Comparison of ENCODE assay signal across 19 cellular contexts in genomic region chr11:26025680-26026079, GRCh38.
"Had no signal": no experiment of that assay in that cellular context is flagged by ENCODE, and none has a peak within 500 bp of the region (broad histone marks: within the 10 kb centered on the region; RNA-seq: fewer than 3 reads in every experiment).

No MANE protein-coding gene starts in this region.

- H3K27me3 ChIP-seq: suprapubic skin had no signal

- H3K4me1 ChIP-seq: suprapubic skin had no signal

- H3K27ac ChIP-seq: coronary artery, suprapubic skin had no signal

- DNase-seq: activated B cell treated with CpG ODN at 0.5 μM for 24 hours; activated CD4-positive, alpha-beta memory T cell treated with anti-CD3 and anti-CD28 coated beads for 36 hours; activated CD4-positive, alpha-beta T cell treated with anti-CD3 and anti-CD28 coated beads for 4 hours; activated T-cell treated with anti-CD3 and anti-CD28 coated beads for 4 hours; amygdala; foreskin melanocyte; glutamatergic neuron; hypothalamus; kidney; small intestine; stimulated activated CD4-positive, alpha-beta T cell treated with anti-CD3 and anti-CD28 coated beads, Interleukin-15, amount 100 ng/mL, for 24 hours; stimulated activated CD4-positive, alpha-beta T cell treated with anti-CD3 and anti-CD28 coated beads, Interleukin-2, amount 100 ng/mL, for 48 hours; stimulated activated naive CD8-positive, alpha-beta T cell treated with anti-CD3 and anti-CD28 coated beads, Interleukin-15, amount 100 ng/mL, for 72 hours; T-helper 1 cell; T-helper 9 cell had no signal

- H3K9me3 ChIP-seq: suprapubic skin had no signal

- ATAC-seq: left lobe of liver; stimulated activated naive CD8-positive, alpha-beta T cell treated with anti-CD3 and anti-CD28 coated beads, Interleukin-15, amount 100 ng/mL, for 72 hours had no signal

- H3K36me3 ChIP-seq: suprapubic skin had no signal

- H3K4me3 ChIP-seq: coronary artery, lung, suprapubic skin had no signal
